ENCODE assay signal across 14 cellular contexts in the genomic region with DNA sequence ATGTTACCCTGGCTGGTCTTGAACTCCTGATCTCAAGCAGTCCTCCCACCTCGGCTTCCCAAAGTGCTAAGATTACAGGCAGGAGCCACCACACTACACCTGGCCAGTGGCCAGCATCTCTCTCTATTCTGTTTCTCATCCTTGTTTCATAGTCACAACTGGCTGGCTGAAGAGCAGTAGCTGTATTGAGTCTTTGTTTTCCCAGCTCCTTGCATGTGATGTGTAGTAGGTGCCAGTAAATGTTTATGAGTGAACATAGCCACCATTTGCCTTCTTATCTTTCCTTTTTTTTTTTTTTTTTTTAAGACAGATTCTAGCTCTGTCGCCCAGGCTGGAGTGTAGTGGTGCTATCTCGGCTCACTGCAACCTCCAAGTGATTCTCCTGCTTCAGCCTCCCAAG. TPM values are rescaled to one million over a fixed set of nuclear protein-coding genes. Genes with fewer than 3 reads are reported as not detected.
A peak's percentile ranks its signal among the peaks of the same experiment; 100 is the strongest.
DNase-seq lines count a peak whose midpoint lies in the region; ATAC-seq, FAIRE-seq and TF ChIP-seq lines count a peak whose summit lies in the region.
"Had no signal": no experiment of that assay in that cellular context is flagged by ENCODE, and none has a peak within 500 bp of the region (broad histone marks: within the 10 kb centered on the region; RNA-seq: fewer than 3 reads in every experiment).

No MANE protein-coding gene starts in this region.

- intact Hi-C loops in K562 (cut with micrococcal nuclease) (no loop called here), A673 (cut with micrococcal nuclease; ENCODE audit: unreplicated experiment) (no loop called here)

- POLR2A ChIA-PET in K562 (lab: Yijun Ruan, JAX) (interaction anchor here (0.6 to 0.8 kb wide), 2 partner anchors 10 to 18 kb away, joined by 3 to 4 read pairs; no protein-coding TSS in a partner anchor), A673 (lab: Charles Lee; ENCODE audit: low non-redundant PET) (no interaction called here)

- H3K4me3 ChIP-seq in K562 (no peak overlapping the region), hepatocyte (no peak overlapping the region), small intestine (ENCODE audit: low read depth in 1 of 2, low read length in 2 of 2) (no peak overlapping the region), A673 (ENCODE audit: low read depth, low read length, poor library complexity, severe bottlenecking) (no peak overlapping the region)
- H3K4me3 ChIP-seq: A549, BLaER1 had no signal

- no peak for FAIRE-seq in K562 (lab: Jason Lieb, UNC)
- no peak for FAIRE-seq in small intestine (lab: Jason Lieb, UNC)
- FAIRE-seq: A549, H54 had no signal

- H3K9me3 ChIP-seq in K562 (replicated peaks; ENCODE audit: control insufficient read depth, insufficient read depth, low read depth, low read length) (no peaks in the 10 kb centered on the region), hepatocyte (ENCODE audit: low read depth) (no peaks in the 10 kb centered on the region), small intestine (ENCODE audit: control insufficient read depth, low read depth) (no peaks in the 10 kb centered on the region), A673 (ENCODE audit: low read depth, low read length, poor library complexity, severe bottlenecking) (no peaks in the 10 kb centered on the region)
- H3K9me3 ChIP-seq: A549, BLaER1 had no signal

- H3K4me1 ChIP-seq in K562 (replicated peaks in 1 of 2; ENCODE audit: control insufficient read depth in 2 of 2, insufficient read depth in 2 of 2, low read length in 2 of 2) (no peaks in the 10 kb centered on the region; a peak in 1 of 5 replicates), hepatocyte (ENCODE audit: insufficient read depth) (no peaks in the 10 kb centered on the region), small intestine (ENCODE audit: control insufficient read depth in 2 of 2, insufficient read depth in 1 of 2, low read depth in 1 of 2, low read length in 1 of 2) (no peaks in the 10 kb centered on the region), A673 (ENCODE audit: insufficient read depth, low read length, poor library complexity, severe bottlenecking) (no peaks in the 10 kb centered on the region)
- H3K4me1 ChIP-seq: A549, BLaER1 had no signal

- H3K9me2 ChIP-seq in hepatocyte (replicated peaks; ENCODE audit: insufficient read depth): no peaks in the 10 kb centered on the region

- CTCF ChIA-PET in K562 (lab: Yijun Ruan, JAX; ENCODE audit: low intra/inter-chr PET ratio): no interaction called here
- CTCF ChIA-PET in A673 (lab: Charles Lee): interaction anchor here (0.7 kb wide), 1 partner anchor 93 kb away, joined by 10 read pairs; no protein-coding TSS in a partner anchor

- H3K36me3 ChIP-seq in K562 (ENCODE audit: control insufficient read depth, insufficient read depth, low read length) (peaks cover 43% of the 10 kb centered on the region), hepatocyte (replicated peaks; ENCODE audit: insufficient read depth, low read depth) (no peaks in the 10 kb centered on the region), small intestine (ENCODE audit: control insufficient read depth in 2 of 2, insufficient read depth in 2 of 2, low read length in 2 of 2) (peaks cover 8 to 9% of the 10 kb centered on the region in 2 donors), A673 (ENCODE audit: insufficient read depth, low read length, poor library complexity, severe bottlenecking) (no peaks in the 10 kb centered on the region)

- TF ChIP-seq CTCF in K562 (IDR thresholded peaks at IDR 0.05 in 2 of 3, conservative IDR thresholded peaks at IDR 0.05 in 1 of 3; ENCODE audit: insufficient read depth in 2 of 3, low read depth in 1 of 3, low read length in 3 of 3) (no peak), hepatocyte (IDR thresholded peaks at IDR 0.05; ENCODE audit: poor library complexity) (no peak), A673 (conservative IDR thresholded peaks at IDR 0.05; ENCODE audit: low read depth, low read length) (no peak)

- H3K27ac ChIP-seq in K562 (ENCODE audit: extremely low read depth, low read depth, low read length) (no peak overlapping the region), hepatocyte (peak overlapping the region; percentile 51), small intestine (ENCODE audit: low read depth in 1 of 2, low read length in 1 of 2) (peak overlapping the region in 1 of 2 donors; percentile 20), A673 (ENCODE audit: low read depth, low read length, poor library complexity, severe bottlenecking) (no peak overlapping the region)
- H3K27ac ChIP-seq: A549, BLaER1, HL-60 had no signal

- TF ChIP-seq RAD21 in K562 (CRISPR knock-in tag; conservative IDR thresholded peaks at IDR 0.05 in 1 of 2, IDR thresholded peaks at IDR 0.05 in 1 of 2): no peak

- BruUV-seq in K562 (replicated peaks; lab: Mats Ljungman, UMichigan): no TSS peak
- no TSS peak for BruUV-seq in A673 (replicated peaks; lab: Mats Ljungman, UMichigan)

- H3K4me2 ChIP-seq in K562 (ENCODE audit: insufficient read depth, low read length) (no peak overlapping the region), hepatocyte (no peak overlapping the region)
- H3K4me2 ChIP-seq: A549, BLaER1 had no signal

- H4K20me1 ChIP-seq in K562 (replicated peaks; ENCODE audit: control insufficient read depth, insufficient read depth, low read length) (no peaks in the 10 kb centered on the region), hepatocyte (ENCODE audit: insufficient read depth, poor library complexity, severe bottlenecking) (no peaks in the 10 kb centered on the region)
- H4K20me1 ChIP-seq: BLaER1 had no signal

- TF ChIP-seq EP300 in K562 (IDR thresholded peaks at IDR 0.05; ENCODE audit: low read length): no peak

- no peak overlapping the region for H3K9ac ChIP-seq in K562 (ENCODE audit: insufficient read depth in 1 of 2, low read depth in 2 of 2, low read length in 2 of 2)
- H3K9ac ChIP-seq: BLaER1 had no signal

- H2AFZ ChIP-seq in K562 (ENCODE audit: low read depth, low read length): no peak overlapping the region
- no peak overlapping the region for H2AFZ ChIP-seq in hepatocyte

- H3K27me3 ChIP-seq in K562 (ENCODE audit: control insufficient read depth in 2 of 2, insufficient read depth in 2 of 2, low read length in 2 of 2): no peaks in the 10 kb centered on the region
- no peaks in the 10 kb centered on the region for H3K27me3 ChIP-seq in hepatocyte
- H3K27me3 ChIP-seq in small intestine (ENCODE audit: control insufficient read depth in 2 of 2, insufficient read depth in 2 of 2, low read length in 2 of 2): no peaks in the 10 kb centered on the region
- H3K27me3 ChIP-seq in A673 (replicated peaks; ENCODE audit: insufficient read depth, low read depth, low read length, poor library complexity): no peaks in the 10 kb centered on the region
- H3K27me3 ChIP-seq: BLaER1 had no signal

- H3K9me1 ChIP-seq in K562 (ENCODE audit: control insufficient read depth, insufficient read depth, low read length): peaks cover 3% of the 10 kb centered on the region

- no peaks in the 10 kb centered on the region for H3K79me2 ChIP-seq in K562 (ENCODE audit: control insufficient read depth, insufficient read depth, low read length)
- H3K79me2 ChIP-seq in hepatocyte: peaks cover 10% of the 10 kb centered on the region

- 54% methylated on average over 3 of the region's 3 CpGs for WGBS in K562 (ENCODE audit: insufficient coverage, low coverage, missing lambda C conversion rate)
- 75% methylated on average over 3 of the region's 3 CpGs for WGBS in hepatocyte (ENCODE audit: low lambda C conversion rate, missing lambda C conversion rate)
- 24 to 66% (median 38%) methylated on average over 3 of the region's 3 CpGs for WGBS in small intestine, 3 donors

- TF ChIP-seq POLR2A in K562 (conservative IDR thresholded peaks at IDR 0.05): no peak

- in situ Hi-C loops in K562 (cut with MboI): no loop called here

- peak; percentile 72 for DNase-seq in COLO829 (ENCODE audit: low spot score)
- DNase-seq in K562 (ENCODE audit: extremely low read depth in 1 of 4, low spot score in 3 of 4): no peak
- DNase-seq in hepatocyte (ENCODE audit: low spot score): no peak
- DNase-seq in small intestine: peak; percentile 27
- DNase-seq in A673 (ENCODE audit: low spot score): no peak
- DNase-seq in NOMO-1 (lab: John Stamatoyannopoulos, UW; ENCODE audit: unreplicated experiment in 2 of 2): no peak
- no peak for DNase-seq in inferior parietal cortex (ENCODE audit: extremely low spot score)
- DNase-seq: Calu3, DMS 273 treated with DMSO at 0.1 percent for 48 hours had no signal

- no peak for ATAC-seq in K562
- ATAC-seq: A549, HCT116 had no signal

RNA-seq across cellular contexts. Expression of a gene that starts 23.6 kb away (rescaled TPM):
- 22.8 and 27.0 TPM in 2 replicates for total RNA-seq in K562 (2011; cell fraction: chromatin; rRNA removed; ENCODE audit: low replicate concordance)
- total RNA-seq in K562 (2011; cell fraction: nucleolus; rRNA removed): 32.6 and 33.2 TPM in 2 replicates
- 35.9 and 47.6 TPM in 2 replicates for total RNA-seq in K562 (2011; cell fraction: nucleoplasm; rRNA removed)
- 15.9 and 17.7 TPM in 2 replicates for total RNA-seq in K562 (2014; rRNA removed)
- total RNA-seq in K562 (2014; rRNA removed; fragmentation: Illumina TruSeq; extraction: Trizol): 19.1 and 20.3 TPM in 2 replicates
- total RNA-seq in K562 (2015; rRNA removed; fragmentation: Illumina TruSeq; extraction: Trizol): 19.9 and 20.8 TPM in 2 replicates
- 13.0 and 14.7 TPM in 2 replicates for total RNA-seq in K562 (2021)
- 16.0 and 19.1 TPM in 2 replicates for polyA plus RNA-seq in K562 (2011; rRNA removed)
- 8.9 and 9.7 TPM in 2 replicates for polyA plus RNA-seq in K562 (2011; cell fraction: cytosol; rRNA removed)
- 10.7 and 13.8 TPM in 2 replicates for polyA plus RNA-seq in K562 (2011; cell fraction: nucleus; rRNA removed)
- 13.4 and 17.1 TPM in 2 replicates for polyA plus RNA-seq in K562 (2012)
- polyA plus RNA-seq in K562 (2014; fragmentation: Illumina TruSeq; extraction: Trizol): 16.8 and 20.5 TPM in 2 replicates
- polyA plus RNA-seq in K562 (2014; fragmentation: Nextera tagmentation; extraction: Ambion mirVana): 10 to 100 TPM in 1 of 2 experiments, 1 to 10 TPM in 1; 8.5 to 16.3 TPM
- polyA plus RNA-seq in K562 (2014; rRNA removed): 18.0 and 23.0 TPM in 2 replicates
- polyA minus RNA-seq in K562 (2011; rRNA and poly(A)+ RNA removed): 17.1 and 21.0 TPM in 2 replicates
- 6.8 and 10.7 TPM in 2 replicates for polyA minus RNA-seq in K562 (2011; cell fraction: cytosol; rRNA and poly(A)+ RNA removed)
- 24.6 and 26.3 TPM in 2 replicates for polyA minus RNA-seq in K562 (2011; cell fraction: nucleus; rRNA and poly(A)+ RNA removed)
- 35.8 and 37.7 TPM in 2 replicates for total RNA-seq in hepatocyte
- 57.4 and 62.3 TPM in 2 replicates for polyA plus RNA-seq in hepatocyte
- polyA plus RNA-seq in small intestine: 10 to 100 TPM; 62.7 to 89.0 (median 71.3) TPM
- 8.8 and 11.3 TPM in 2 replicates for total RNA-seq in A673 (2021)

RNA-seq across cellular contexts. Expression of a gene that starts 55.0 kb away (rescaled TPM):
- total RNA-seq in K562 (2011; cell fraction: chromatin; rRNA removed; ENCODE audit: low replicate concordance): 35.2 and 71.1 TPM in 2 replicates
- 36.2 and 41.8 TPM in 2 replicates for total RNA-seq in K562 (2011; cell fraction: nucleolus; rRNA removed)
- total RNA-seq in K562 (2011; cell fraction: nucleoplasm; rRNA removed): 54.8 and 73.6 TPM in 2 replicates
- 26.0 and 33.6 TPM in 2 replicates for total RNA-seq in K562 (2014; rRNA removed)
- total RNA-seq in K562 (2014; rRNA removed; fragmentation: Illumina TruSeq; extraction: Trizol): 81.0 and 99.3 TPM in 2 replicates
- 60.8 and 73.9 TPM in 2 replicates for total RNA-seq in K562 (2015; rRNA removed; fragmentation: Illumina TruSeq; extraction: Trizol)
- 55.8 and 59.4 TPM in 2 replicates for total RNA-seq in K562 (2021)
- polyA plus RNA-seq in K562 (2011; rRNA removed): 67.3 and 83.7 TPM in 2 replicates
- 11.5 and 32.5 TPM in 2 replicates for polyA plus RNA-seq in K562 (2011; cell fraction: cytosol; rRNA removed)
- polyA plus RNA-seq in K562 (2011; cell fraction: nucleus; rRNA removed): 13.2 and 28.9 TPM in 2 replicates
- 44.3 and 122 TPM in 2 replicates for polyA plus RNA-seq in K562 (2012)
- 64.0 and 85.1 TPM in 2 replicates for polyA plus RNA-seq in K562 (2014; fragmentation: Illumina TruSeq; extraction: Trizol)
- 100 to 1,000 TPM; 106 to 108 TPM for polyA plus RNA-seq in K562 (2014; fragmentation: Nextera tagmentation; extraction: Ambion mirVana)
- polyA plus RNA-seq in K562 (2014; rRNA removed): 43.2 and 52.0 TPM in 2 replicates
- 93.5 and 98.2 TPM in 2 replicates for polyA minus RNA-seq in K562 (2011; rRNA and poly(A)+ RNA removed)
- polyA minus RNA-seq in K562 (2011; cell fraction: cytosol; rRNA and poly(A)+ RNA removed): 14.4 and 21.4 TPM in 2 replicates
- polyA minus RNA-seq in K562 (2011; cell fraction: nucleus; rRNA and poly(A)+ RNA removed): 10.2 and 25.2 TPM in 2 replicates
- total RNA-seq in hepatocyte: 171 and 175 TPM in 2 replicates
- 56.1 and 76.0 TPM in 2 replicates for polyA plus RNA-seq in hepatocyte
- polyA plus RNA-seq in small intestine: 100 to 1,000 TPM; 196 to 420 (median 292) TPM
- 5.5 and 6.7 TPM in 2 replicates for total RNA-seq in A673 (2021)

Comparison
In these comparisons a context has a peak if more than half of its experiments do, and no peak if none do; other contexts are left out.
1. DNase-seq: peak in COLO829 (single experiment) and small intestine (single experiment); none in K562 (0 of 4), hepatocyte (single experiment), A673 (single experiment), NOMO-1 (0 of 2) and inferior parietal cortex (single experiment).